ENCODE assay signal across 33 cellular contexts in genomic region chr11:3148255-3148989, GRCh38. TPM values are rescaled to one million over a fixed set of nuclear protein-coding genes. Genes with fewer than 3 reads are reported as not detected.
DNase-seq lines count a peak whose midpoint lies in the region; ATAC-seq and TF ChIP-seq lines count a peak whose summit lies in the region.
"Had no signal": no experiment of that assay in that cellular context is flagged by ENCODE, and none has a peak within 500 bp of the region (broad histone marks: within the 10 kb centered on the region; RNA-seq: fewer than 3 reads in every experiment).

No MANE protein-coding gene starts in this region.

- H3K27ac ChIP-seq in HUES6 (ENCODE audit: low read depth, low read length): no peak overlapping the region
- H3K27ac ChIP-seq in tibial artery: peak overlapping the region; percentile 87 to 93
- H3K27ac ChIP-seq in mesenchymal stem cell (ENCODE audit: low read length, poor library complexity, severe bottlenecking): no peak overlapping the region
- H3K27ac ChIP-seq: neutrophil, right lobe of liver, SJCRH30, thyroid gland had no signal

- H3K79me1 ChIP-seq in mesenchymal stem cell (replicated peaks; ENCODE audit: low read length, poor library complexity, severe bottlenecking): peaks cover 72% of the 10 kb centered on the region

- H3K9ac ChIP-seq in HUES6 (ENCODE audit: low read length) (peak overlapping the region; percentile 19), mesenchymal stem cell (ENCODE audit: low read length) (no peak overlapping the region)

- no peak overlapping the region for H3K14ac ChIP-seq in mesenchymal stem cell (ENCODE audit: low read length in 2 of 2)

- peak overlapping the region; percentile 56 for H3K27ac Mint-ChIP-seq in chondrocyte (ENCODE audit: unreplicated experiment)
- H3K27ac Mint-ChIP-seq: activated CD4-positive, alpha-beta T cell treated with anti-CD3 and anti-CD28 coated beads, Interleukin-2, amount 10 ng/mL, durations not matched to agents 7 days and 5 days; activated naive CD8-positive, alpha-beta T cell; dendritic cell treated with granulocyte-macrophage colony-stimulating factor and Interleukin-4, amounts not matched to agents 40 ng/mL and 50 ng/mL, for 4 days had no signal

- no peak overlapping the region for H3K4me2 ChIP-seq in mesenchymal stem cell (ENCODE audit: low read length, poor library complexity, severe bottlenecking)

- H3K18ac ChIP-seq in mesenchymal stem cell (ENCODE audit: low read depth in 1 of 2, low read length in 2 of 2): peak overlapping the region in 1 of 2 experiments; percentile 37

- no peak overlapping the region for H3K4me3 ChIP-seq in HUES6 (ENCODE audit: low read depth, low read length)
- no peak overlapping the region for H3K4me3 ChIP-seq in tibial artery
- H3K4me3 ChIP-seq in mesenchymal stem cell (ENCODE audit: insufficient read depth in 1 of 2, low read depth in 1 of 2, low read length in 2 of 2): no peak overlapping the region
- H3K4me3 ChIP-seq: cardiac muscle cell, esophagus squamous epithelium, gastrocnemius medialis, right lobe of liver, SJCRH30, stomach, thyroid gland had no signal

- H2BK12ac ChIP-seq in mesenchymal stem cell (ENCODE audit: low read length in 2 of 2): peak overlapping the region in 1 of 2 experiments; percentile 2

- no peak overlapping the region for H3K23ac ChIP-seq in mesenchymal stem cell (ENCODE audit: low read length in 2 of 2)

- H3K9me3 Mint-ChIP-seq in chondrocyte (ENCODE audit: low read depth): no peaks in the 10 kb centered on the region
- H3K9me3 Mint-ChIP-seq: activated CD4-positive, alpha-beta T cell treated with anti-CD3 and anti-CD28 coated beads, Interleukin-2, amount 10 ng/mL, durations not matched to agents 7 days and 5 days; dendritic cell treated with granulocyte-macrophage colony-stimulating factor and Interleukin-4, amounts not matched to agents 40 ng/mL and 50 ng/mL, for 4 days had no signal

- no peak overlapping the region for H3K4ac ChIP-seq in mesenchymal stem cell (ENCODE audit: low read depth in 1 of 2, low read length in 2 of 2)

- H4K91ac ChIP-seq in mesenchymal stem cell (ENCODE audit: low read length): no peak overlapping the region

- H3K4me3 Mint-ChIP-seq in chondrocyte (ENCODE audit: unreplicated experiment): no peak overlapping the region
- H3K4me3 Mint-ChIP-seq: activated CD4-positive, alpha-beta T cell treated with anti-CD3 and anti-CD28 coated beads, Interleukin-2, amount 10 ng/mL, durations not matched to agents 7 days and 5 days; activated naive CD8-positive, alpha-beta T cell; dendritic cell treated with granulocyte-macrophage colony-stimulating factor and Interleukin-4, amounts not matched to agents 40 ng/mL and 50 ng/mL, for 4 days had no signal

- H3K9me3 ChIP-seq in HUES6 (ENCODE audit: control insufficient read depth, insufficient read depth, low read depth, low read length) (no peaks in the 10 kb centered on the region), tibial artery (no peaks in the 10 kb centered on the region), mesenchymal stem cell (ENCODE audit: control insufficient read depth, low read length) (no peaks in the 10 kb centered on the region)
- H3K9me3 ChIP-seq: BE2C, esophagus squamous epithelium, gastrocnemius medialis, neutrophil, right lobe of liver, SJCRH30, stomach, thyroid gland had no signal

- H2BK120ac ChIP-seq in mesenchymal stem cell (ENCODE audit: low read depth, low read length): no peak overlapping the region

- H2BK5ac ChIP-seq in mesenchymal stem cell (ENCODE audit: low read depth, low read length, poor library complexity, severe bottlenecking): no peak overlapping the region

- peaks cover 62% of the 10 kb centered on the region for H3K4me1 Mint-ChIP-seq in chondrocyte (ENCODE audit: low read depth)
- H3K4me1 Mint-ChIP-seq: activated CD4-positive, alpha-beta T cell treated with anti-CD3 and anti-CD28 coated beads, Interleukin-2, amount 10 ng/mL, durations not matched to agents 7 days and 5 days had no signal

- intact Hi-C loops in left colon (cut with DNase I, micrococcal nuclease): no loop called here
- intact Hi-C loops in tibial artery (cut with DNase I; ENCODE audit: low total_unique reads): no loop called here

- H4K8ac ChIP-seq in mesenchymal stem cell (ENCODE audit: low read length): no peak overlapping the region

- no peak overlapping the region for H2AK5ac ChIP-seq in mesenchymal stem cell (ENCODE audit: low read length, severe bottlenecking)

- DNase-seq in chondrocyte (ENCODE audit: low spot score) (no peak), left colon (peak in 1 of 2 donors; percentile 65), tibial artery (no peak), mesenchymal stem cell (no peak), T-helper 9 cell (no peak)
- DNase-seq in activated CD4-positive, CD25-positive, alpha-beta regulatory T cell (lab: John Stamatoyannopoulos, UW): no peak
- DNase-seq: ACHN; activated CD4-positive, alpha-beta T cell treated with anti-CD3 and anti-CD28 coated beads, Interleukin-2, amount 10 ng/mL, durations not matched to agents 7 days and 5 days; activated effector memory CD4-positive, alpha-beta T cell treated with Interleukin-2 at 50 U/mL for 16 hours; aorta; BE2C; COR-L47; DMS53; esophagus squamous epithelium; gastrocnemius medialis; NCI-H146; NCI-H446; NCI-H748 treated with DMSO at 0.1 percent for 48 hours; posterior cingulate gyrus; right lobe of liver; SJCRH30; stimulated activated CD8-positive, alpha-beta memory T cell treated with anti-CD3 and anti-CD28 coated beads, Interleukin-4, amount 100 ng/mL, for 48 hours; stomach; SW 1271; T1000; thyroid gland had no signal

- TF ChIP-seq CTCF in chondrocyte (IDR thresholded peaks at IDR 0.05): no peak
- TF ChIP-seq CTCF in tibial artery (IDR thresholded peaks at IDR 0.05): no peak

- H2AFZ ChIP-seq in mesenchymal stem cell (ENCODE audit: low read depth, low read length): no peak overlapping the region

- peak; percentile 92 for ATAC-seq in left colon
- ATAC-seq in GM21576 (IDR thresholded peaks at IDR 0.05; ENCODE audit: unreplicated experiment): no peak
- ATAC-seq: HCT116, right lobe of liver had no signal

- no peak overlapping the region for H2BK15ac ChIP-seq in mesenchymal stem cell (ENCODE audit: low read depth, poor library complexity, severe bottlenecking)

- peaks cover 2% of the 10 kb centered on the region for H3K36me3 Mint-ChIP-seq in chondrocyte (ENCODE audit: low read depth)
- H3K36me3 Mint-ChIP-seq: activated naive CD8-positive, alpha-beta T cell had no signal

- no peaks in the 10 kb centered on the region for H3K27me3 Mint-ChIP-seq in chondrocyte (ENCODE audit: low read depth)
- H3K27me3 Mint-ChIP-seq: activated CD4-positive, alpha-beta T cell treated with anti-CD3 and anti-CD28 coated beads, Interleukin-2, amount 10 ng/mL, durations not matched to agents 7 days and 5 days; activated naive CD8-positive, alpha-beta T cell; dendritic cell treated with granulocyte-macrophage colony-stimulating factor and Interleukin-4, amounts not matched to agents 40 ng/mL and 50 ng/mL, for 4 days had no signal

- H3K36me3 ChIP-seq in HUES6 (ENCODE audit: control insufficient read depth, insufficient read depth, low read length): no peaks in the 10 kb centered on the region
- H3K36me3 ChIP-seq in tibial artery: peaks cover 0 to 6% (median 3%) of the 10 kb centered on the region in 3 donors
- peaks cover 8 to 45% of the 10 kb centered on the region in 2 experiments for H3K36me3 ChIP-seq in mesenchymal stem cell (ENCODE audit: control insufficient read depth in 1 of 2, insufficient read depth in 2 of 2, low read depth in 1 of 2, low read length in 2 of 2)
- H3K36me3 ChIP-seq: BE2C, cardiac muscle cell, gastrocnemius medialis, right lobe of liver, SJCRH30, thyroid gland had no signal

- H3K27me3 ChIP-seq in HUES6 (ENCODE audit: control insufficient read depth, insufficient read depth, low read length) (no peaks in the 10 kb centered on the region; the same call in 1 of the 2 replicates), tibial artery (no peaks in the 10 kb centered on the region), mesenchymal stem cell (ENCODE audit: control insufficient read depth in 1 of 2, insufficient read depth in 1 of 2, low read length in 2 of 2) (no peaks in the 10 kb centered on the region)
- H3K27me3 ChIP-seq: BE2C, esophagus squamous epithelium, gastrocnemius medialis, neutrophil, right lobe of liver, SJCRH30, stomach, thyroid gland had no signal

- WGBS in mesenchymal stem cell: 81% methylated on average over 16 of the region's 19 CpGs

- H3K4me1 ChIP-seq in HUES6 (ENCODE audit: control insufficient read depth, insufficient read depth, low read length) (peaks cover 23% of the 10 kb centered on the region; the same call in 1 of the 2 replicates), tibial artery (peaks cover 24 to 87% (median 80%) of the 10 kb centered on the region in 4 donors), mesenchymal stem cell (ENCODE audit: control insufficient read depth, insufficient read depth, low read depth, low read length) (peaks cover 57% of the 10 kb centered on the region)
- H3K4me1 ChIP-seq: right lobe of liver had no signal

RNA-seq across cellular contexts. Expression of gene OSBPL5, which starts 16.7 kb away (rescaled TPM):
- 43.9 to 78.9 TPM (median 47.6 TPM) in 3 replicates for total RNA-seq in chondrocyte
- 10 to 100 TPM; 36.8 to 48.7 TPM for total RNA-seq in left colon
- polyA plus RNA-seq in mesenchymal stem cell (2013, experiment 1 of 2): 13.7 TPM
- polyA plus RNA-seq in mesenchymal stem cell (2013, experiment 2 of 2): 14.6 TPM

Comparison
In these comparisons a context has a peak if more than half of its experiments do, and no peak if none do; other contexts are left out.
1. H3K27ac ChIP-seq: peak in tibial artery (2 of 2); none in HUES6 (single experiment) and mesenchymal stem cell (single experiment).